Comparison of ENCODE assay signal across 26 cellular contexts in the genomic region with DNA sequence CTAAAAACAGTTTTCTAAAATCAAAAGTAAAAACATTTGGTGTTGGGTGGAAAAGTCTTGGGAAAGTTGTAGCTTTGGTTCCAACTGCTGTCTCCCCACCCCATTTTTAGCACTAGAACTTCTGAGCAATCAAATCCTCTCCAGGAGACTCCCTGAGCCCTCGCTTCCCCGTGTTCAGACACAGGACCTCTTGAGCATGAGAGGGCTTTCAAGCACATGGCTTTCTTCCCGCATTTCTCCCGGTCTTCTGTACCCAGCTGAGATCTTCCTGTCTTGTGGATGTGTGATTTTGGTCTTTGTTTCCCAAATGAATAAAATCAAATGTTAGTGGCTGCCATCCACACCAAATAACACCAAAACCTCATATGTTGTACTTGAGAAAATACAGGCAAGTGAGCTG. TPM values are rescaled to one million over a fixed set of nuclear protein-coding genes. Genes with fewer than 3 reads are reported as not detected.
"Had no signal": no experiment of that assay in that cellular context is flagged by ENCODE, and none has a peak within 500 bp of the region (broad histone marks: within the 10 kb centered on the region; RNA-seq: fewer than 3 reads in every experiment).

No MANE protein-coding gene starts in this region.

- ATAC-seq: activated CD8-positive, alpha-beta T cell treated with anti-CD3 and anti-CD28 coated beads, Interleukin-2, amount 10 ng/mL, durations not matched to agents 7 days and 5 days; foreskin keratinocyte; stimulated activated effector memory CD8-positive, alpha-beta T cell treated with anti-CD3 and anti-CD28 coated beads, Interleukin-12 subunit alpha, Interleukin-12 subunit beta, amount 100 ng/mL, for 72 hours; stimulated activated naive CD8-positive, alpha-beta T cell treated with anti-CD3 and anti-CD28 coated beads, Interleukin-15, amount 100 ng/mL, for 72 hours; T-cell had no signal

- H3K4me3 ChIP-seq: ascending aorta, suprapubic skin, transverse colon, vagina had no signal

- H3K9me3 Mint-ChIP-seq: activated naive CD4-positive, alpha-beta T cell treated with anti-CD3 and anti-CD28 coated beads, Interleukin-2, amount 50 U/mL, for 24 hours; memory B cell; naive B cell; neural crest cell; stimulated activated effector memory CD8-positive, alpha-beta T cell treated with anti-CD3 and anti-CD28 coated beads, Interleukin-12 subunit alpha, Interleukin-12 subunit beta, amount 100 ng/mL, for 72 hours; stimulated activated naive CD8-positive, alpha-beta T cell treated with anti-CD3 and anti-CD28 coated beads, Interleukin-15, amount 100 ng/mL, for 72 hours; T-cell; T-helper 2 cell treated with Interferon-gamma antibody and Interleukin-4, amounts not matched to agents 5 μg/mL and 100 μg/mL, for 36 hours had no signal

- H3K36me3 Mint-ChIP-seq: activated naive CD4-positive, alpha-beta T cell treated with anti-CD3 and anti-CD28 coated beads, Interleukin-2, amount 50 U/mL, for 24 hours; memory B cell; naive B cell; stimulated activated effector memory CD8-positive, alpha-beta T cell treated with anti-CD3 and anti-CD28 coated beads, Interleukin-12 subunit alpha, Interleukin-12 subunit beta, amount 100 ng/mL, for 72 hours; T-cell had no signal

- H3K4me1 Mint-ChIP-seq: activated naive CD4-positive, alpha-beta T cell treated with anti-CD3 and anti-CD28 coated beads, Interleukin-2, amount 50 U/mL, for 24 hours; memory B cell; naive B cell; stimulated activated effector memory CD8-positive, alpha-beta T cell treated with anti-CD3 and anti-CD28 coated beads, Interleukin-12 subunit alpha, Interleukin-12 subunit beta, amount 100 ng/mL, for 72 hours; stimulated activated naive CD8-positive, alpha-beta T cell treated with anti-CD3 and anti-CD28 coated beads, Interleukin-15, amount 100 ng/mL, for 72 hours had no signal

- H3K36me3 ChIP-seq: brain microvascular endothelial cell, transverse colon, WERI-Rb-1 had no signal

- H3K9me3 ChIP-seq: ascending aorta, suprapubic skin, transverse colon, vagina had no signal

- H3K27me3 ChIP-seq: ascending aorta, brain microvascular endothelial cell, vagina had no signal

- H3K4me3 Mint-ChIP-seq: activated CD8-positive, alpha-beta T cell treated with anti-CD3 and anti-CD28 coated beads, Interleukin-2, amount 10 ng/mL, durations not matched to agents 7 days and 5 days; activated naive CD4-positive, alpha-beta T cell treated with anti-CD3 and anti-CD28 coated beads, Interleukin-2, amount 50 U/mL, for 24 hours; memory B cell; naive B cell; neural crest cell; stimulated activated effector memory CD8-positive, alpha-beta T cell treated with anti-CD3 and anti-CD28 coated beads, Interleukin-12 subunit alpha, Interleukin-12 subunit beta, amount 100 ng/mL, for 72 hours; stimulated activated naive CD8-positive, alpha-beta T cell treated with anti-CD3 and anti-CD28 coated beads, Interleukin-15, amount 100 ng/mL, for 72 hours; T-cell; T-helper 2 cell treated with Interferon-gamma antibody and Interleukin-4, amounts not matched to agents 5 μg/mL and 100 μg/mL, for 36 hours had no signal

- H3K27ac Mint-ChIP-seq: activated CD8-positive, alpha-beta T cell treated with anti-CD3 and anti-CD28 coated beads, Interleukin-2, amount 10 ng/mL, durations not matched to agents 7 days and 5 days; activated naive CD4-positive, alpha-beta T cell treated with anti-CD3 and anti-CD28 coated beads, Interleukin-2, amount 50 U/mL, for 24 hours; memory B cell; naive B cell; stimulated activated effector memory CD8-positive, alpha-beta T cell treated with anti-CD3 and anti-CD28 coated beads, Interleukin-12 subunit alpha, Interleukin-12 subunit beta, amount 100 ng/mL, for 72 hours; stimulated activated naive CD8-positive, alpha-beta T cell treated with anti-CD3 and anti-CD28 coated beads, Interleukin-15, amount 100 ng/mL, for 72 hours; T-cell; T-helper 2 cell treated with Interferon-gamma antibody and Interleukin-4, amounts not matched to agents 5 μg/mL and 100 μg/mL, for 36 hours had no signal

- H3K4me1 ChIP-seq: ascending aorta, foreskin keratinocyte had no signal

- H3K27ac ChIP-seq: ascending aorta, brain microvascular endothelial cell, foreskin keratinocyte, suprapubic skin, transverse colon, vagina, WERI-Rb-1 had no signal

- DNase-seq: activated CD4-positive, alpha-beta T cell treated with anti-CD3 and anti-CD28 coated beads for 1 hour; activated CD4-positive, alpha-beta T cell treated with anti-CD3 and anti-CD28 coated beads, Interleukin-2, amount 50 U/mL, for 1 hour; activated CD8-positive, alpha-beta T cell treated with anti-CD3 and anti-CD28 coated beads, Interleukin-2, amount 10 ng/mL, durations not matched to agents 7 days and 5 days; activated gamma-delta T cell treated with Interleukin-2 at 50 U/mL for 16 hours; activated T-cell treated with anti-CD3 and anti-CD28 coated beads, Interleukin-2, amount 50 U/mL, for 1 hour; brain microvascular endothelial cell; central memory CD4-positive, alpha-beta T cell; dermis blood vessel endothelial cell; effector CD8-positive, alpha-beta T cell; foreskin keratinocyte; kidney glomerular epithelial cell; naive B cell; occipital lobe; stimulated activated CD4-positive, alpha-beta T cell treated with anti-CD3 and anti-CD28 coated beads, Interleukin-2, amount 100 ng/mL, for 24 hours; stimulated activated naive CD8-positive, alpha-beta T cell treated with anti-CD3 and anti-CD28 coated beads, Interleukin-15, amount 100 ng/mL, for 72 hours; T-cell; transverse colon; WERI-Rb-1 had no signal

RNA-seq across cellular contexts. Expression of a gene that starts 5.0 kb away (rescaled TPM):
- total RNA-seq: activated CD8-positive, alpha-beta T cell treated with anti-CD3 and anti-CD28 coated beads, Interleukin-2, amount 10 ng/mL, durations not matched to agents 7 days and 5 days; foreskin keratinocyte had no signal
